ENCODE assay signal across 33 cellular contexts in the genomic region with DNA sequence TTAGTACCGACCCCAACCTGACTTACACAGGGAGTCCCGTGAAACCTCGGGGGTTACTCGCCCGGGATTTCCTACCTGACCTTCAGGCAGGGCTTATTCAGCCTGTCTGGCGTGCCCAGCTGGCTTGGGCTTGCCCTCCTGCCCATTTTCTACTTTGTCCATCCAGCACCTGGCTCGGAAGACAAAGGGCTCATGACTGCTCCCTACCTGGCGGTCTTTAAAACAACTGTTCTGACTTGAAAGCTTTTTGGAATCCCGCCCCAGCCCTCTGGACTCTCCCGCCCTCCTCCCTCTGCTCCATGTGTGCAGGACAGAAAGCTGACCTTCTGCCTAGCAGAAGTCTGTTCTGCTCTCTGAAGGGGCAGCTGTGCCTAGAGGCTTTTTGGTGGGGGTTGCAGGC.
"Had no signal": no experiment of that assay in that cellular context is flagged by ENCODE, and none has a peak within 500 bp of the region (broad histone marks: within the 10 kb centered on the region; RNA-seq: fewer than 3 reads in every experiment).

No MANE protein-coding gene starts in this region.

- H3K27ac Mint-ChIP-seq: activated CD4-positive, alpha-beta memory T cell treated with anti-CD3 and anti-CD28 coated beads for 36 hours; activated CD4-positive, alpha-beta T cell treated with anti-CD3 and anti-CD28 coated beads, Interleukin-2, amount 10 ng/mL, durations not matched to agents 24 days and 14 days; dendritic cell treated with granulocyte-macrophage colony-stimulating factor and Interleukin-4, amounts not matched to agents 40 ng/mL and 50 ng/mL, for 4 days; immature natural killer cell; nephron; progenitor cell of endocrine pancreas; stimulated activated memory B cell treated with anti-CD40 and anti-IgM and Interleukin-4, amounts not matched to agents 10 μg/mL and 1 μg/mL and 100 μg/mL, for 72 hours; T-helper 17 cell had no signal

- H3K4me3 Mint-ChIP-seq: activated CD4-positive, alpha-beta memory T cell treated with anti-CD3 and anti-CD28 coated beads for 36 hours; activated CD4-positive, alpha-beta T cell treated with anti-CD3 and anti-CD28 coated beads, Interleukin-2, amount 10 ng/mL, durations not matched to agents 24 days and 14 days; dendritic cell treated with granulocyte-macrophage colony-stimulating factor and Interleukin-4, amounts not matched to agents 40 ng/mL and 50 ng/mL, for 4 days; immature natural killer cell; nephron; stimulated activated memory B cell treated with anti-CD40 and anti-IgM and Interleukin-4, amounts not matched to agents 10 μg/mL and 1 μg/mL and 100 μg/mL, for 72 hours; stimulated activated naive CD8-positive, alpha-beta T cell treated with anti-CD3 and anti-CD28 coated beads, Interleukin-15, amount 100 ng/mL, for 72 hours; T-helper 17 cell had no signal

- H3K4me3 ChIP-seq: skin epidermis, upper lobe of right lung had no signal

- H3K27me3 ChIP-seq: upper lobe of right lung had no signal

- H3K36me3 Mint-ChIP-seq: activated CD4-positive, alpha-beta memory T cell treated with anti-CD3 and anti-CD28 coated beads for 36 hours; stimulated activated memory B cell treated with anti-CD40 and anti-IgM and Interleukin-4, amounts not matched to agents 10 μg/mL and 1 μg/mL and 100 μg/mL, for 72 hours had no signal

- H3K27me3 Mint-ChIP-seq: activated CD4-positive, alpha-beta T cell treated with anti-CD3 and anti-CD28 coated beads, Interleukin-2, amount 10 ng/mL, durations not matched to agents 24 days and 14 days had no signal

- H3K9me3 Mint-ChIP-seq: activated CD4-positive, alpha-beta memory T cell treated with anti-CD3 and anti-CD28 coated beads for 36 hours; activated CD4-positive, alpha-beta T cell treated with anti-CD3 and anti-CD28 coated beads, Interleukin-2, amount 10 ng/mL, durations not matched to agents 24 days and 14 days; dendritic cell treated with granulocyte-macrophage colony-stimulating factor and Interleukin-4, amounts not matched to agents 40 ng/mL and 50 ng/mL, for 4 days; immature natural killer cell; nephron; stimulated activated memory B cell treated with anti-CD40 and anti-IgM and Interleukin-4, amounts not matched to agents 10 μg/mL and 1 μg/mL and 100 μg/mL, for 72 hours; stimulated activated naive CD8-positive, alpha-beta T cell treated with anti-CD3 and anti-CD28 coated beads, Interleukin-15, amount 100 ng/mL, for 72 hours had no signal

- DNase-seq: activated CD4-positive, alpha-beta memory T cell treated with anti-CD3 and anti-CD28 coated beads for 36 hours; activated CD4-positive, alpha-beta T cell treated with anti-CD3 and anti-CD28 coated beads, Interleukin-2, amount 10 ng/mL, durations not matched to agents 24 days and 14 days; activated CD4-positive, CD25-positive, alpha-beta regulatory T cell treated with anti-CD3 and anti-CD28 coated beads, Interleukin-2, amount 50 U/mL, for 72 hours; activated CD8-positive, alpha-beta memory T cell treated with anti-CD3 and anti-CD28 coated beads, Interleukin-2, amount 50 U/mL, for 4 hours; activated gamma-delta T cell; activated naive CD4-positive, alpha-beta T cell treated with anti-CD3 and anti-CD28 coated beads, Interleukin-2, amount 50 U/mL, for 16 hours; activated T-cell treated with anti-CD3 and anti-CD28 coated beads, Interleukin-2, amount 50 U/mL, for 1 hour; amniotic stem cell; central memory CD4-positive, alpha-beta T cell; effector CD4-positive, alpha-beta T cell; immature natural killer cell; kidney; left colon; mammary epithelial cell; retina; stimulated activated CD4-positive, alpha-beta T cell treated with anti-CD3 and anti-CD28 coated beads, Interleukin-4, amount 100 ng/mL, for 24 hours; stimulated activated naive CD8-positive, alpha-beta T cell treated with anti-CD3 and anti-CD28 coated beads, Interleukin-15, amount 100 ng/mL, for 72 hours; substantia nigra; T-helper 17 cell; T1000; upper lobe of right lung had no signal

- FAIRE-seq: astrocyte, endometrium, frontal cortex, kidney had no signal

- H3K36me3 ChIP-seq: neutrophil, upper lobe of right lung, WERI-Rb-1 had no signal

- H3K27ac ChIP-seq: epithelial cell of prostate, neutrophil, skin epidermis, upper lobe of right lung, WERI-Rb-1 had no signal

- H3K9me3 ChIP-seq: neutrophil, upper lobe of right lung had no signal

- H3K4me1 Mint-ChIP-seq: activated CD4-positive, alpha-beta T cell treated with anti-CD3 and anti-CD28 coated beads, Interleukin-2, amount 10 ng/mL, durations not matched to agents 24 days and 14 days; stimulated activated memory B cell treated with anti-CD40 and anti-IgM and Interleukin-4, amounts not matched to agents 10 μg/mL and 1 μg/mL and 100 μg/mL, for 72 hours; stimulated activated naive CD8-positive, alpha-beta T cell treated with anti-CD3 and anti-CD28 coated beads, Interleukin-15, amount 100 ng/mL, for 72 hours; T-helper 17 cell had no signal

- ATAC-seq: left colon; sciatic nerve; stimulated activated memory B cell treated with anti-CD40 and anti-IgM and Interleukin-4, amounts not matched to agents 10 μg/mL and 1 μg/mL and 100 μg/mL, for 72 hours; stimulated activated naive CD8-positive, alpha-beta T cell treated with anti-CD3 and anti-CD28 coated beads, Interleukin-15, amount 100 ng/mL, for 72 hours; T-helper 17 cell; upper lobe of right lung had no signal

- H3K4me1 ChIP-seq: upper lobe of right lung had no signal
